Comparison of ENCODE assay signal across 29 cellular contexts in genomic region chr22:24118689-24119384, GRCh38.
DNase-seq lines count a peak whose midpoint lies in the region; ATAC-seq and TF ChIP-seq lines count a peak whose summit lies in the region.
"Had no signal": no experiment of that assay in that cellular context is flagged by ENCODE, and none has a peak within 500 bp of the region (broad histone marks: within the 10 kb centered on the region; RNA-seq: fewer than 3 reads in every experiment).

No MANE protein-coding gene starts in this region.

- no peaks in the 10 kb centered on the region for H3K27me3 ChIP-seq in BLaER1
- H3K27me3 ChIP-seq in right cardiac atrium (ENCODE audit: control insufficient read depth, insufficient read depth) = no peaks in the 10 kb centered on the region
- H3K27me3 ChIP-seq in osteoblast (ENCODE audit: insufficient read depth, low read length) = no peaks in the 10 kb centered on the region
- H3K27me3 ChIP-seq in tibial nerve = no peaks in the 10 kb centered on the region
- H3K27me3 ChIP-seq: adrenal gland, brain microvascular endothelial cell, MG63, upper lobe of left lung had no signal

- intact Hi-C loops in right cardiac atrium (cut with DNase I) = loop anchor here in 1 of 4 donors (10.0 kb wide), 1 partner anchor 114 kb away; the partner anchor contains the start of gene GSTT4
- intact Hi-C loops in mucosa of descending colon (cut with DNase I, micrococcal nuclease) = no loop called here

- no peaks in the 10 kb centered on the region for H4K20me1 ChIP-seq in BLaER1
- no peaks in the 10 kb centered on the region for H4K20me1 ChIP-seq in osteoblast (ENCODE audit: insufficient read depth, low read length)

- no peak for TF ChIP-seq CTCF in osteoblast (IDR thresholded peaks at IDR 0.05; ENCODE audit: extremely low read depth, low read depth, low read length)
- no peak for TF ChIP-seq CTCF in tibial nerve (IDR thresholded peaks at IDR 0.05)
- TF ChIP-seq CTCF in mucosa of descending colon (IDR thresholded peaks at IDR 0.05) = no peak

- 0 out of 2 replicates have a peak overlapping the region, but pooled peaks have one; percentile 6 for H3K9ac ChIP-seq in BLaER1
- H3K9ac ChIP-seq: KMS-11 had no signal

- no peak for TF ChIP-seq EP300 in tibial nerve (IDR thresholded peaks at IDR 0.05)

- H3K9me3 ChIP-seq in BLaER1 = no peaks in the 10 kb centered on the region
- H3K9me3 ChIP-seq in right cardiac atrium (ENCODE audit: control insufficient read depth, low read length) = no peaks in the 10 kb centered on the region
- H3K9me3 ChIP-seq in osteoblast (ENCODE audit: low read depth, low read length) = no peaks in the 10 kb centered on the region
- no peaks in the 10 kb centered on the region for H3K9me3 ChIP-seq in tibial nerve
- no peaks in the 10 kb centered on the region for H3K9me3 ChIP-seq in mucosa of descending colon
- H3K9me3 ChIP-seq: A549, adrenal gland, MG63, upper lobe of left lung had no signal

- DNase-seq in cerebellar cortex (ENCODE audit: low spot score) (peak; percentile 23), right cardiac atrium (peak; percentile 75 to 93 (median 92)), osteoblast (ENCODE audit: insufficient read length, low spot score, missing footprints) (peak; percentile 30), tibial nerve (ENCODE audit: low spot score in 2 of 2) (no peak), NCI-H1930 (lab: John Stamatoyannopoulos, UW) (no peak), mucosa of descending colon (no peak)
- DNase-seq: activated CD4-positive, alpha-beta T cell treated with anti-CD3 and anti-CD28 coated beads for 4 hours; activated CD8-positive, alpha-beta T cell treated with anti-CD3 and anti-CD28 coated beads, Interleukin-2, amount 10 ng/mL, durations not matched to agents 7 days and 5 days; activated naive CD4-positive, alpha-beta T cell treated with anti-CD3 and anti-CD28 coated beads, Interleukin-2, amount 10 ng/mL, durations not matched to agents 7 days and 5 days; adrenal gland; AML-193; brain microvascular endothelial cell; CD4-positive, alpha-beta memory T cell; foreskin melanocyte; hippocampal formation; MG63; naive thymus-derived CD4-positive, alpha-beta T cell; NCI-H1105; NCI-H2029; PC-9; SHP77 treated with DMSO at 0.1 percent for 48 hours; stimulated activated CD4-positive, alpha-beta T cell treated with anti-CD3 and anti-CD28 coated beads, Interleukin-15, amount 100 ng/mL, for 24 hours; stimulated activated CD4-positive, alpha-beta T cell treated with anti-CD3 and anti-CD28 coated beads, Interleukin-4, amount 100 ng/mL, for 4 hours had no signal

- H2AFZ ChIP-seq in osteoblast (ENCODE audit: low read length) = no peak overlapping the region
- H2AFZ ChIP-seq: PC-9 had no signal

- ATAC-seq in right cardiac atrium (peak; percentile 82 to 88), GM21528 (IDR thresholded peaks at IDR 0.05; ENCODE audit: low FRiP score, unreplicated experiment) (no peak), mucosa of descending colon (no peak)
- ATAC-seq: activated CD8-positive, alpha-beta T cell treated with anti-CD3 and anti-CD28 coated beads, Interleukin-2, amount 10 ng/mL, durations not matched to agents 7 days and 5 days; activated T-helper 17 cell treated with anti-CD3 and anti-CD28 coated beads, Interleukin-2, amount 50 U/mL, for 72 hours; naive thymus-derived CD4-positive, alpha-beta T cell had no signal

- 53% methylated on average over 11 of the region's 11 CpGs for WGBS in right cardiac atrium
- WGBS in tibial nerve, 2 donors = 88 to 92% methylated on average over 10 to 11 of the region's 11 CpGs

- H3K4me1 ChIP-seq in BLaER1 = no peaks in the 10 kb centered on the region
- peaks cover 14% of the 10 kb centered on the region for H3K4me1 ChIP-seq in right cardiac atrium (ENCODE audit: control insufficient read depth, insufficient read depth, low read length)
- no peaks in the 10 kb centered on the region for H3K4me1 ChIP-seq in osteoblast (ENCODE audit: insufficient read depth, low read length)
- H3K4me1 ChIP-seq in tibial nerve = no peaks in the 10 kb centered on the region
- peaks cover 5% of the 10 kb centered on the region for H3K4me1 ChIP-seq in mucosa of descending colon (ENCODE audit: low read depth)
- H3K4me1 ChIP-seq: A549, adrenal gland had no signal

- no peaks in the 10 kb centered on the region for H3K79me2 ChIP-seq in osteoblast (ENCODE audit: insufficient read depth, low read length)

- no peak overlapping the region for H3K27ac ChIP-seq in BLaER1
- H3K27ac ChIP-seq in right cardiac atrium (ENCODE audit: low read length) = peak overlapping the region; percentile 57
- H3K27ac ChIP-seq in osteoblast (ENCODE audit: low read depth, low read length) = no peak overlapping the region
- H3K27ac ChIP-seq in tibial nerve = no peak overlapping the region
- H3K27ac ChIP-seq: A549, adrenal gland, brain microvascular endothelial cell, KMS-11, PC-9, upper lobe of left lung had no signal

- no peak for TF ChIP-seq POLR2A in tibial nerve (IDR thresholded peaks at IDR 0.05)

- peaks cover 96% of the 10 kb centered on the region for H3K36me3 ChIP-seq in BLaER1
- peaks cover 27% of the 10 kb centered on the region for H3K36me3 ChIP-seq in osteoblast (ENCODE audit: insufficient read depth, low read length)
- H3K36me3 ChIP-seq in tibial nerve = peaks cover 0 to 98% (median 14%) of the 10 kb centered on the region in 3 donors
- H3K36me3 ChIP-seq in mucosa of descending colon (ENCODE audit: low read depth) = no peaks in the 10 kb centered on the region

- H3K4me3 ChIP-seq in BLaER1 = no peak overlapping the region
- no peak overlapping the region for H3K4me3 ChIP-seq in right cardiac atrium (ENCODE audit: low read length)
- H3K4me3 ChIP-seq in osteoblast (ENCODE audit: insufficient read depth, low read length) = no peak overlapping the region
- H3K4me3 ChIP-seq in tibial nerve = no peak overlapping the region
- H3K4me3 ChIP-seq in mucosa of descending colon = no peak overlapping the region
- H3K4me3 ChIP-seq: A549, adrenal gland, MG63, PC-9, upper lobe of left lung had no signal

- H3K4me2 ChIP-seq in BLaER1 (no peak overlapping the region), osteoblast (ENCODE audit: insufficient read depth, low read length) (no peak overlapping the region)
- H3K4me2 ChIP-seq: A549, KMS-11, PC-9 had no signal

Comparison
In these comparisons a context has a peak if more than half of its experiments do, and no peak if none do; other contexts are left out.
1. DNase-seq: peak in cerebellar cortex (single experiment), right cardiac atrium (3 of 3) and osteoblast (single experiment); none in tibial nerve (0 of 2), NCI-H1930 (0 of 2) and mucosa of descending colon (0 of 3).
2. ATAC-seq: peak in right cardiac atrium (2 of 2); none in GM21528 (single experiment) and mucosa of descending colon (single experiment).